Comparison of ENCODE assay signal across 1 cellular context in the genomic region with DNA sequence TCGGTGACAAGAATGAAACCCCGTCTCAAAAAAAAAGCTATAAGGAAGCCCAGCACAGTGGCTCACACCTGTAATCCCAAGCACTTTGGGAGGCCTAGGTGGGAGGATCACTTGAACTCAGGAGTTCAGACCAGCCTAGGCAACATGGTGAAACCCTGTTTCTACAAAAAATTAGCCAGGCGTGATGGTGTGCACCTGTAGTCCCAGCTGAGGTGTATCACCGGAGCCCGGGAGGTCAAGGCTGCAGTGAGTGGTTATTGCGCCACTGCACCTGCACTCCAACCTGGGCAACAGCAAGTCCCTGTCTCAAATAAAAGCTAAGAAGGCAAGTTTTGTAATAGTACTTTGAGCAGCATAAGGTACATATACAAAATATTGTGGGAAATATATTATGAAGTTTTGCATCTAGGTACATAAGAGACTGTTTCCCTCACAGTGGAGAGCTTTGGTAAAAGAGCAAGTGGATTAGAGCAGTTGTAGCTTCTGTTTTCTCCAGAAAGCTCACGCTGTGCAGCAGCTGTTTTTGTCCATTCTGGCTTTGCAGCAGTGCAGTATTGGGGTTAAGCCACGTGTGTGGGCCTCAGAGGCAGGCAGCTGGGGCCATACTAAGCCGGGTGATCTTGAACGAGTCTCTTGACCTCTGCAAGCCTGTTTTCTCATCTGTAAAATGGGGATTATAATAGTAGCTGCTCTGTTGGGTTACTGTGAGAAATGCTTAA.
TF ChIP-seq lines count a peak whose summit lies in the region.

No MANE protein-coding gene starts in this region.

TF ChIP-seq in HepG2, 621 proteins besides CTCF, POLR2A, EP300 and RAD21 (continued from another document and continues in another):
- TF ChIP-seq, protein P1, sequence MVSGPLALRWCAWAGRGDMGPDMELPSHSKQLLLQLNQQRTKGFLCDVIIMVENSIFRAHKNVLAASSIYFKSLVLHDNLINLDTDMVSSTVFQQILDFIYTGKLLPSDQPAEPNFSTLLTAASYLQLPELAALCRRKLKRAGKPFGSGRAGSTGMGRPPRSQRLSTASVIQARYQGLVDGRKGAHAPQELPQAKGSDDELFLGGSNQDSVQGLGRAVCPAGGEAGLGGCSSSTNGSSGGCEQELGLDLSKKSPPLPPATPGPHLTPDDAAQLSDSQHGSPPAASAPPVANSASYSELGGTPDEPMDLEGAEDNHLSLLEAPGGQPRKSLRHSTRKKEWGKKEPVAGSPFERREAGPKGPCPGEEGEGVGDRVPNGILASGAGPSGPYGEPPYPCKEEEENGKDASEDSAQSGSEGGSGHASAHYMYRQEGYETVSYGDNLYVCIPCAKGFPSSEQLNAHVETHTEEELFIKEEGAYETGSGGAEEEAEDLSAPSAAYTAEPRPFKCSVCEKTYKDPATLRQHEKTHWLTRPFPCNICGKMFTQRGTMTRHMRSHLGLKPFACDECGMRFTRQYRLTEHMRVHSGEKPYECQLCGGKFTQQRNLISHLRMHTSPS (CRISPR knock-in tag; IDR thresholded peaks at IDR 0.05; ENCODE audit: low read depth) = no peak
- TF ChIP-seq RFX1 (IDR thresholded peaks at IDR 0.05) (no peak), POLR2AphosphoS2 (IDR thresholded peaks at IDR 0.05; ENCODE audit: low read depth, low read length) (no peak), PHF8 (CRISPR knock-in tag; IDR thresholded peaks at IDR 0.05) (no peak), ZNF749 (CRISPR knock-in tag; IDR thresholded peaks at IDR 0.05; ENCODE audit: borderline replicate concordance) (no peak), SP140L (CRISPR knock-in tag; IDR thresholded peaks at IDR 0.05; ENCODE audit: borderline replicate concordance) (no peak), MTA3 (CRISPR knock-in tag; IDR thresholded peaks at IDR 0.05) (no peak), BORCS8-MEF2B (CRISPR knock-in tag; IDR thresholded peaks at IDR 0.05) (no peak), FOXJ3 (CRISPR knock-in tag; IDR thresholded peaks at IDR 0.05; ENCODE audit: borderline replicate concordance) (peak; percentile 34; the same call in 1 of the 2 replicates), PTBP1 (IDR thresholded peaks at IDR 0.05; ENCODE audit: low read depth, low read length, poor library complexity, severe bottlenecking) (no peak), ZNF775 (CRISPR knock-in tag; IDR thresholded peaks at IDR 0.05; ENCODE audit: borderline replicate concordance) (no peak), MIER3 (CRISPR knock-in tag; IDR thresholded peaks at IDR 0.05; ENCODE audit: borderline replicate concordance) (no peak), GTF3A (CRISPR knock-in tag; conservative IDR thresholded peaks at IDR 0.05) (no peak), ZEB1 (IDR thresholded peaks at IDR 0.05; ENCODE audit: insufficient replicate concordance, low read depth) (peak; percentile 88), RXRB (CRISPR knock-in tag; IDR thresholded peaks at IDR 0.05; ENCODE audit: borderline replicate concordance) (peak; percentile 43; the same call in 1 of the 2 replicates), ZNF101 (CRISPR knock-in tag; IDR thresholded peaks at IDR 0.05; ENCODE audit: borderline replicate concordance, low read depth) (no peak), POLR2G (IDR thresholded peaks at IDR 0.05; ENCODE audit: low read depth, low read length) (no peak), ERF (CRISPR knock-in tag; IDR thresholded peaks at IDR 0.05) (no peak), ZNF230 (CRISPR knock-in tag; IDR thresholded peaks at IDR 0.05) (no peak), RNF2 (conservative IDR thresholded peaks at IDR 0.05; ENCODE audit: low read depth) (no peak)
- TF ChIP-seq, protein P2, sequence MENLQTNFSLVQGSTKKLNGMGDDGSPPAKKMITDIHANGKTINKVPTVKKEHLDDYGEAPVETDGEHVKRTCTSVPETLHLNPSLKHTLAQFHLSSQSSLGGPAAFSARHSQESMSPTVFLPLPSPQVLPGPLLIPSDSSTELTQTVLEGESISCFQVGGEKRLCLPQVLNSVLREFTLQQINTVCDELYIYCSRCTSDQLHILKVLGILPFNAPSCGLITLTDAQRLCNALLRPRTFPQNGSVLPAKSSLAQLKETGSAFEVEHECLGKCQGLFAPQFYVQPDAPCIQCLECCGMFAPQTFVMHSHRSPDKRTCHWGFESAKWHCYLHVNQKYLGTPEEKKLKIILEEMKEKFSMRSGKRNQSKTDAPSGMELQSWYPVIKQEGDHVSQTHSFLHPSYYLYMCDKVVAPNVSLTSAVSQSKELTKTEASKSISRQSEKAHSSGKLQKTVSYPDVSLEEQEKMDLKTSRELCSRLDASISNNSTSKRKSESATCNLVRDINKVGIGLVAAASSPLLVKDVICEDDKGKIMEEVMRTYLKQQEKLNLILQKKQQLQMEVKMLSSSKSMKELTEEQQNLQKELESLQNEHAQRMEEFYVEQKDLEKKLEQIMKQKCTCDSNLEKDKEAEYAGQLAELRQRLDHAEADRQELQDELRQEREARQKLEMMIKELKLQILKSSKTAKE (CRISPR knock-in tag; IDR thresholded peaks at IDR 0.05; ENCODE audit: borderline replicate concordance) = no peak
- TF ChIP-seq, protein P3, sequence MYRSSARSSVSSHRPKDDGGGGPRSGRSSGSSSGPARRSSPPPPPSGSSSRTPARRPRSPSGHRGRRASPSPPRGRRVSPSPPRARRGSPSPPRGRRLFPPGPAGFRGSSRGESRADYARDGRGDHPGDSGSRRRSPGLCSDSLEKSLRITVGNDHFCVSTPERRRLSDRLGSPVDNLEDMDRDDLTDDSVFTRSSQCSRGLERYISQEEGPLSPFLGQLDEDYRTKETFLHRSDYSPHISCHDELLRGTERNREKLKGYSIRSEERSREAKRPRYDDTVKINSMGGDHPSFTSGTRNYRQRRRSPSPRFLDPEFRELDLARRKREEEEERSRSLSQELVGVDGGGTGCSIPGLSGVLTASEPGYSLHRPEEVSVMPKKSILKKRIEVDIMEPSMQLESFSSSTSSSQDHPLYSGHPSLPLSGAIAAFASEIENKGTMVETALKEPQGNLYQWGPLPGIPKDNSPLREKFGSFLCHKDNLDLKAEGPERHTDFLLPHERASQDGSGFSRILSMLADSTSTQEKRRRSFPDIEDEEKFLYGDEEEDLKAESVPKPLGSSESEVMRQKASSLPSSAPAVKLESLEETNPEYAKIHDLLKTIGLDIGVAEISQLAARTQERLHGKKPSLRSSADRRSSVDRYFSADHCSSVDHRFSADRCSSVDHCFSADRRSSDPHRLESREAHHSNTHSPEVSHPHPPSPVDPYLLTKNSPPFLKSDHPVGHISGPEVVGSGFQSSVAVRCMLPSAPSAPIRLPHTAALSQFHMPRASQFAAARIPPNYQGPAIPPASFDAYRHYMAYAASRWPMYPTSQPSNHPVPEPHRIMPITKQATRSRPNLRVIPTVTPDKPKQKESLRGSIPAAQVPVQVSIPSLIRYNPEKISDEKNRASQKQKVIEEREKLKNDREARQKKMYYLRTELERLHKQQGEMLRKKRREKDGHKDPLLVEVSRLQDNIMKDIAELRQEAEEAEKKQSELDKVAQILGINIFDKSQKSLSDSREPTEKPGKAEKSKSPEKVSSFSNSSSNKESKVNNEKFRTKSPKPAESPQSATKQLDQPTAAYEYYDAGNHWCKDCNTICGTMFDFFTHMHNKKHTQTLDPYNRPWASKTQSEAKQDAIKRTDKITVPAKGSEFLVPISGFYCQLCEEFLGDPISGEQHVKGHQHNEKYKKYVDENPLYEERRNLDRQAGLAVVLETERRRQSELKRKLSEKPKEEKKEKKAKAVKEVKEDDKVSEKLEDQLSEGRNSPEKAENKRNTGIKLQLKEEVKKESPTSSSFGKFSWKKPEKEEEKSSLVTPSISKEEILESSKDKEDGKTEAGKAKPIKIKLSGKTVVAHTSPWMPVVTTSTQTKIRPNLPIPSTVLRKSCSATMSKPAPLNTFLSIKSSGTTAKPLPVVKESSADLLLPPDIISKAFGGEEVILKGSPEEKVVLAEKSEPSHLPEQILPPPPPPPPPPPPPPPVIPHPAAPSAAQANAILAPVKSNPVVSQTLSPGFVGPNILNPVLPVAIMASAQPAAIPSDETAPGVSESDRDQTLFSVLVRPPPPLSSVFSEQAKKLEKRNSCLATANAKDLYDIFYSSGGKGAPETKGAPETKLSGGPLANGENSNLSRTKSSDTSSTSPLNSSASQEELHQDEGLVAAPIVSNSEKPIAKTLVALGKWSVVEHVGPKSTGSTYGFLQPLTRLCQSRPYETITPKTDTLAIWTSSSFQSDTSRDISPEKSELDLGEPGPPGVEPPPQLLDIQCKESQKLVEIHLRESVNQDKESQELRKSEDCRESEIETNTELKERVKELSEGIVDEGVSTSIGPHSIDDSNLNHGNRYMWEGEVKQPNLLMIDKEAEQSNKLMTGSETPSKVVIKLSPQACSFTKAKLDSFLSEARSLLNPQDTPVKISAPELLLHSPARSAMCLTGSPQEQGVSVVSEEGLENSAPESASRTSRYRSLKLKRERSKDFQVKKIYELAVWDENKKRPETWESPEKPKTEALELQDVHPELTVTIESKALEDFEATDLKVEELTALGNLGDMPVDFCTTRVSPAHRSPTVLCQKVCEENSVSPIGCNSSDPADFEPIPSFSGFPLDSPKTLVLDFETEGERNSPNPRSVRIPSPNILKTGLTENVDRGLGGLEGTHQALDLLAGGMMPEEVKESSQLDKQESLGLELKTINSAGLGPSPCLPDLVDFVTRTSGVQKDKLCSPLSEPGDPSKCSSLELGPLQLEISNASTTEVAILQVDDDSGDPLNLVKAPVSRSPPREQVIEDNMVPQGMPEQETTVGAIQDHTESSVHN (CRISPR knock-in tag; IDR thresholded peaks at IDR 0.05) = no peak
- TF ChIP-seq, protein P4, sequence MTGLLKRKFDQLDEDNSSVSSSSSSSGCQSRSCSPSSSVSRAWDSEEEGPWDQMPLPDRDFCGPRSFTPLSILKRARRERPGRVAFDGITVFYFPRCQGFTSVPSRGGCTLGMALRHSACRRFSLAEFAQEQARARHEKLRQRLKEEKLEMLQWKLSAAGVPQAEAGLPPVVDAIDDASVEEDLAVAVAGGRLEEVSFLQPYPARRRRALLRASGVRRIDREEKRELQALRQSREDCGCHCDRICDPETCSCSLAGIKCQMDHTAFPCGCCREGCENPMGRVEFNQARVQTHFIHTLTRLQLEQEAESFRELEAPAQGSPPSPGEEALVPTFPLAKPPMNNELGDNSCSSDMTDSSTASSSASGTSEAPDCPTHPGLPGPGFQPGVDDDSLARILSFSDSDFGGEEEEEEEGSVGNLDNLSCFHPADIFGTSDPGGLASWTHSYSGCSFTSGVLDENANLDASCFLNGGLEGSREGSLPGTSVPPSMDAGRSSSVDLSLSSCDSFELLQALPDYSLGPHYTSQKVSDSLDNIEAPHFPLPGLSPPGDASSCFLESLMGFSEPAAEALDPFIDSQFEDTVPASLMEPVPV (CRISPR knock-in tag; IDR thresholded peaks at IDR 0.05) = no peak
- TF ChIP-seq, protein P5, sequence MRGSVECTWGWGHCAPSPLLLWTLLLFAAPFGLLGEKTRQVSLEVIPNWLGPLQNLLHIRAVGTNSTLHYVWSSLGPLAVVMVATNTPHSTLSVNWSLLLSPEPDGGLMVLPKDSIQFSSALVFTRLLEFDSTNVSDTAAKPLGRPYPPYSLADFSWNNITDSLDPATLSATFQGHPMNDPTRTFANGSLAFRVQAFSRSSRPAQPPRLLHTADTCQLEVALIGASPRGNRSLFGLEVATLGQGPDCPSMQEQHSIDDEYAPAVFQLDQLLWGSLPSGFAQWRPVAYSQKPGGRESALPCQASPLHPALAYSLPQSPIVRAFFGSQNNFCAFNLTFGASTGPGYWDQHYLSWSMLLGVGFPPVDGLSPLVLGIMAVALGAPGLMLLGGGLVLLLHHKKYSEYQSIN (CRISPR knock-in tag; IDR thresholded peaks at IDR 0.05; ENCODE audit: borderline replicate concordance) = no peak
- TF ChIP-seq, protein P6, sequence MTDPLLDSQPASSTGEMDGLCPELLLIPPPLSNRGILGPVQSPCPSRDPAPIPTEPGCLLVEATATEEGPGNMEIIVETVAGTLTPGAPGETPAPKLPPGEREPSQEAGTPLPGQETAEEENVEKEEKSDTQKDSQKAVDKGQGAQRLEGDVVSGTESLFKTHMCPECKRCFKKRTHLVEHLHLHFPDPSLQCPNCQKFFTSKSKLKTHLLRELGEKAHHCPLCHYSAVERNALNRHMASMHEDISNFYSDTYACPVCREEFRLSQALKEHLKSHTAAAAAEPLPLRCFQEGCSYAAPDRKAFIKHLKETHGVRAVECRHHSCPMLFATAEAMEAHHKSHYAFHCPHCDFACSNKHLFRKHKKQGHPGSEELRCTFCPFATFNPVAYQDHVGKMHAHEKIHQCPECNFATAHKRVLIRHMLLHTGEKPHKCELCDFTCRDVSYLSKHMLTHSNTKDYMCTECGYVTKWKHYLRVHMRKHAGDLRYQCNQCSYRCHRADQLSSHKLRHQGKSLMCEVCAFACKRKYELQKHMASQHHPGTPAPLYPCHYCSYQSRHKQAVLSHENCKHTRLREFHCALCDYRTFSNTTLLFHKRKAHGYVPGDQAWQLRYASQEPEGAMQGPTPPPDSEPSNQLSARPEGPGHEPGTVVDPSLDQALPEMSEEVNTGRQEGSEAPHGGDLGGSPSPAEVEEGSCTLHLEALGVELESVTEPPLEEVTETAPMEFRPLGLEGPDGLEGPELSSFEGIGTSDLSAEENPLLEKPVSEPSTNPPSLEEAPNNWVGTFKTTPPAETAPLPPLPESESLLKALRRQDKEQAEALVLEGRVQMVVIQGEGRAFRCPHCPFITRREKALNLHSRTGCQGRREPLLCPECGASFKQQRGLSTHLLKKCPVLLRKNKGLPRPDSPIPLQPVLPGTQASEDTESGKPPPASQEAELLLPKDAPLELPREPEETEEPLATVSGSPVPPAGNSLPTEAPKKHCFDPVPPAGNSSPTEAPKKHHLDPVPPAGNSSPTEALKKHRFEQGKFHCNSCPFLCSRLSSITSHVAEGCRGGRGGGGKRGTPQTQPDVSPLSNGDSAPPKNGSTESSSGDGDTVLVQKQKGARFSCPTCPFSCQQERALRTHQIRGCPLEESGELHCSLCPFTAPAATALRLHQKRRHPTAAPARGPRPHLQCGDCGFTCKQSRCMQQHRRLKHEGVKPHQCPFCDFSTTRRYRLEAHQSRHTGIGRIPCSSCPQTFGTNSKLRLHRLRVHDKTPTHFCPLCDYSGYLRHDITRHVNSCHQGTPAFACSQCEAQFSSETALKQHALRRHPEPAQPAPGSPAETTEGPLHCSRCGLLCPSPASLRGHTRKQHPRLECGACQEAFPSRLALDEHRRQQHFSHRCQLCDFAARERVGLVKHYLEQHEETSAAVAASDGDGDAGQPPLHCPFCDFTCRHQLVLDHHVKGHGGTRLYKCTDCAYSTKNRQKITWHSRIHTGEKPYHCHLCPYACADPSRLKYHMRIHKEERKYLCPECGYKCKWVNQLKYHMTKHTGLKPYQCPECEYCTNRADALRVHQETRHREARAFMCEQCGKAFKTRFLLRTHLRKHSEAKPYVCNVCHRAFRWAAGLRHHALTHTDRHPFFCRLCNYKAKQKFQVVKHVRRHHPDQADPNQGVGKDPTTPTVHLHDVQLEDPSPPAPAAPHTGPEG (CRISPR knock-in tag; IDR thresholded peaks at IDR 0.05) = no peak
- TF ChIP-seq, protein P7, sequence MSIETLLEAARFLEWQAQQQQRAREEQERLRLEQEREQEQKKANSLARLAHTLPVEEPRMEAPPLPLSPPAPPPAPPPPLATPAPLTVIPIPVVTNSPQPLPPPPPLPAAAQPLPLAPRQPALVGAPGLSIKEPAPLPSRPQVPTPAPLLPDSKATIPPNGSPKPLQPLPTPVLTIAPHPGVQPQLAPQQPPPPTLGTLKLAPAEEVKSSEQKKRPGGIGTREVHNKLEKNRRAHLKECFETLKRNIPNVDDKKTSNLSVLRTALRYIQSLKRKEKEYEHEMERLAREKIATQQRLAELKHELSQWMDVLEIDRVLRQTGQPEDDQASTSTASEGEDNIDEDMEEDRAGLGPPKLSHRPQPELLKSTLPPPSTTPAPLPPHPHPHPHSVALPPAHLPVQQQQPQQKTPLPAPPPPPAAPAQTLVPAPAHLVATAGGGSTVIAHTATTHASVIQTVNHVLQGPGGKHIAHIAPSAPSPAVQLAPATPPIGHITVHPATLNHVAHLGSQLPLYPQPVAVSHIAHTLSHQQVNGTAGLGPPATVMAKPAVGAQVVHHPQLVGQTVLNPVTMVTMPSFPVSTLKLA (IDR thresholded peaks at IDR 0.05) = no peak
- TF ChIP-seq, protein P8, sequence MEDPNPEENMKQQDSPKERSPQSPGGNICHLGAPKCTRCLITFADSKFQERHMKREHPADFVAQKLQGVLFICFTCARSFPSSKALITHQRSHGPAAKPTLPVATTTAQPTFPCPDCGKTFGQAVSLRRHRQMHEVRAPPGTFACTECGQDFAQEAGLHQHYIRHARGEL (CRISPR knock-in tag; IDR thresholded peaks at IDR 0.05) = no peak
